Comparison of ENCODE assay signal across 19 cellular contexts in the genomic region with DNA sequence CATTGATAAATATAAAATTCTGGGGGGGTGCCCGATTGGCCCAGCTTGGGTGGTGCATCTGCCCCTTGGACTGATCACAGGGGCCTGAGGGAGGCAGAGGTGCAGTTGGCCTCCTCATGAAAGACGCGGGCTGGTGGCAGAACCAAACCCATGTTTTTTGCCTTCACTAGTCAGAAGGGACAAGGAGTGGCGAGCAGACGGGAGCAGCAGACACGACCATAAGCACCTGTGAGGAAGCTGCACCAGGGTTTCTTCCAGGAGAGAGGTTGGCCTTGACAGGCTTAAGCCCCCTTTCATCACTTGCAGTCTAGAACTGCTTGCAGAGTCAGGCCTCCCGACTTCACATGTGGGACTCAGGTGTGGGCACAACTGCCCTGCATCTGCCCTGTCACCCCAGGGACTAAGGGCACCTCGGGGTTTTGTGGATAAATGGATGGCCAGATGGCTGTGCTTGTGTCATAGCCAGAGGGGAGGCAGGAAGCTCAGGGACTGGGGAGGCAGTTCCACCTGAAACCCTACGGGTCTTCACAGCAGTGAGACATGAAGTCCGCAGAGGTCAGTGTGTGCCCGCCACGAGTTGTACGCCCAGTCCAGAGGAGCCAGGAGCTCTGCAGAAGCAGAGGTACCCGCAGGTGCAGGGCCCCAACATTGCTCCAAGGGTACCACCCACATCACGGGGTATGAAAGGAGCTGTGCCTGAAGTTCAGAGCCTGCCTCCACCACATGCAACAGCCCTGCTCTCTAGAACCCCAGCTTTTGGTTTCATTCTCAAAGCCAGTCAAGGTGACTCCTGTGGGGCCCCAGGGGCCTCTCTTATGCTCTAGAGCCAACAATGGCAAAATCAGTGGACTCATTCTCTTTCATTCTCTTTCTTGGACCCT. TPM values are rescaled to one million over a fixed set of nuclear protein-coding genes. Genes with fewer than 3 reads are reported as not detected.
"Had no signal": no experiment of that assay in that cellular context is flagged by ENCODE, and none has a peak within 500 bp of the region (broad histone marks: within the 10 kb centered on the region; RNA-seq: fewer than 3 reads in every experiment).

No MANE protein-coding gene starts in this region.

- H3K36me3 ChIP-seq: cardiac muscle cell, lower lobe of right lung had no signal

- H3K36me3 Mint-ChIP-seq: activated naive CD8-positive, alpha-beta T cell treated with anti-CD3 and anti-CD28 coated beads, Interleukin-2, amount 10 ng/mL, durations not matched to agents 7 days and 5 days; mesothelial cell of epicardium; natural killer cell treated with Interleukin-12 subunit alpha and Interleukin-12 subunit beta and Interleukin-15 and Interleukin-18, amount 100 ng/mL, for 72 hours; stimulated activated naive B cell treated with anti-CD40 and anti-IgM and Interleukin-4, amounts not matched to agents 10 μg/mL and 1 μg/mL and 100 μg/mL, for 72 hours; WTC11 had no signal

- H3K27ac ChIP-seq: cardiac muscle cell, dorsolateral prefrontal cortex, foreskin keratinocyte, lower lobe of right lung had no signal

- H3K4me1 ChIP-seq: foreskin keratinocyte, lower lobe of right lung had no signal

- H3K4me1 Mint-ChIP-seq: mesothelial cell of epicardium had no signal

- H3K9me3 Mint-ChIP-seq: activated CD4-positive, alpha-beta memory T cell treated with anti-CD3 and anti-CD28 coated beads, Interleukin-2, amount 10 ng/mL, durations not matched to agents 7 days and 5 days; activated naive CD8-positive, alpha-beta T cell treated with anti-CD3 and anti-CD28 coated beads, Interleukin-2, amount 10 ng/mL, durations not matched to agents 7 days and 5 days; natural killer cell treated with Interleukin-12 subunit alpha and Interleukin-12 subunit beta and Interleukin-15 and Interleukin-18, amount 100 ng/mL, for 72 hours; WTC11 had no signal

- DNase-seq: activated CD4-positive, alpha-beta memory T cell treated with anti-CD3 and anti-CD28 coated beads, Interleukin-2, amount 10 ng/mL, durations not matched to agents 7 days and 5 days; activated CD4-positive, alpha-beta T cell treated with anti-CD3 and anti-CD28 coated beads for 4 hours; activated naive CD4-positive, alpha-beta T cell; activated naive CD8-positive, alpha-beta T cell treated with anti-CD3 and anti-CD28 coated beads, Interleukin-2, amount 10 ng/mL, durations not matched to agents 7 days and 5 days; amygdala; dorsolateral prefrontal cortex; foreskin keratinocyte; hippocampal formation; left colon; lower lobe of right lung; nucleus accumbens; posterior cingulate gyrus; stimulated activated naive B cell treated with anti-CD40 and anti-IgM and Interleukin-4, amounts not matched to agents 10 μg/mL and 1 μg/mL and 100 μg/mL, for 72 hours had no signal

- H3K27me3 Mint-ChIP-seq: stimulated activated naive B cell treated with anti-CD40 and anti-IgM and Interleukin-4, amounts not matched to agents 10 μg/mL and 1 μg/mL and 100 μg/mL, for 72 hours had no signal

- H3K4me3 ChIP-seq: cardiac muscle cell, dorsolateral prefrontal cortex, lower lobe of right lung had no signal

- H3K27ac Mint-ChIP-seq: activated CD4-positive, alpha-beta memory T cell treated with anti-CD3 and anti-CD28 coated beads, Interleukin-2, amount 10 ng/mL, durations not matched to agents 7 days and 5 days; activated naive CD8-positive, alpha-beta T cell treated with anti-CD3 and anti-CD28 coated beads, Interleukin-2, amount 10 ng/mL, durations not matched to agents 7 days and 5 days; mesothelial cell of epicardium; natural killer cell treated with Interleukin-12 subunit alpha and Interleukin-12 subunit beta and Interleukin-15 and Interleukin-18, amount 100 ng/mL, for 72 hours; stimulated activated naive B cell treated with anti-CD40 and anti-IgM and Interleukin-4, amounts not matched to agents 10 μg/mL and 1 μg/mL and 100 μg/mL, for 72 hours; WTC11 had no signal

- ATAC-seq: foreskin keratinocyte; left colon; lower lobe of right lung; stimulated activated naive B cell treated with anti-CD40 and anti-IgM and Interleukin-4, amounts not matched to agents 10 μg/mL and 1 μg/mL and 100 μg/mL, for 72 hours; WTC11 had no signal

- H3K4me3 Mint-ChIP-seq: activated CD4-positive, alpha-beta memory T cell treated with anti-CD3 and anti-CD28 coated beads, Interleukin-2, amount 10 ng/mL, durations not matched to agents 7 days and 5 days; activated naive CD8-positive, alpha-beta T cell treated with anti-CD3 and anti-CD28 coated beads, Interleukin-2, amount 10 ng/mL, durations not matched to agents 7 days and 5 days; mesothelial cell of epicardium; natural killer cell treated with Interleukin-12 subunit alpha and Interleukin-12 subunit beta and Interleukin-15 and Interleukin-18, amount 100 ng/mL, for 72 hours; stimulated activated naive B cell treated with anti-CD40 and anti-IgM and Interleukin-4, amounts not matched to agents 10 μg/mL and 1 μg/mL and 100 μg/mL, for 72 hours; WTC11 had no signal

- H3K27me3 ChIP-seq: cardiac muscle cell, dorsolateral prefrontal cortex had no signal

- H3K9me3 ChIP-seq: lower lobe of right lung had no signal

RNA-seq across cellular contexts. Expression of a gene that starts 18.2 kb away (rescaled TPM):
- total RNA-seq: activated CD4-positive, alpha-beta memory T cell treated with anti-CD3 and anti-CD28 coated beads, Interleukin-2, amount 10 ng/mL, durations not matched to agents 7 days and 5 days; activated naive CD8-positive, alpha-beta T cell treated with anti-CD3 and anti-CD28 coated beads, Interleukin-2, amount 10 ng/mL, durations not matched to agents 7 days and 5 days; fibroblast of lung; foreskin keratinocyte; lower lobe of right lung; natural killer cell treated with Interleukin-12 subunit alpha and Interleukin-12 subunit beta and Interleukin-15 and Interleukin-18, amount 100 ng/mL, for 72 hours; T-helper 2 cell treated with Interferon-gamma antibody and Interleukin-4, amounts not matched to agents 100 ng/mL and 5 ng/mL, for 36 hours had no signal
- polyA plus RNA-seq: fibroblast of lung, foreskin keratinocyte had no signal
